8 cellular contexts compared by ENCODE assay signal in the genomic region with DNA sequence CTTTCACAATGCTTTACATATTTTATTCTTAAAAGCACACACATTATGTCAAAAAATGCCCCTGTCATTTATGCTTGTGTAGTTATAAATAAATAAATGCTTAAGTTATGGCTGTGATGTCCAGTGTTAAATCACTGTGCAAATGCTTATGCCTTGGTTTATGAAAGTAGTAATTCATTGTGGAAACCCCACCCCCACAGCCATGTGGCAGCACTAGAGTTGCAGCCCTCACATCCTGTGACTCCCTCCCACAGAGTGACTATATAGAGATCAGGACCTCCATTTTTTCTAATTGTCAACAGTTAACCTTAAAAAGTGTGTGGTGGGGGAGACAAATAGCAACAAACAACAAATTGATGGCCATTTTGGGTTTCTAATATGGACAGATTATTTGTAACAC. TPM values are rescaled to one million over a fixed set of nuclear protein-coding genes. Genes with fewer than 3 reads are reported as not detected.
DNase-seq lines count a peak whose midpoint lies in the region; ATAC-seq and TF ChIP-seq lines count a peak whose summit lies in the region.

No MANE protein-coding gene starts in this region.

- no peaks in the 10 kb centered on the region for H3K9me3 ChIP-seq in PC-9 (ENCODE audit: insufficient read depth, low read depth)

- no peaks in the 10 kb centered on the region for H3K79me2 ChIP-seq in PC-9 (ENCODE audit: low read depth)

- H3K27me3 ChIP-seq in PC-9 (ENCODE audit: insufficient read depth, low read depth), result no peaks in the 10 kb centered on the region

- CTCF ChIA-PET in activated CD8-positive, alpha-beta T cell treated with anti-CD3 and anti-CD28 coated beads, Interleukin-2, amount 10 ng/mL, durations not matched to agents 7 days and 5 days (lab: Charles Lee), result interaction anchor here (1.1 to 1.7 kb wide), 9 partner anchors 12 to 165 kb away, joined by 3 to 36 read pairs (median 7); a partner anchor contains a TSS
- CTCF ChIA-PET in PC-9 (lab: Charles Lee), result no interaction called here

- no peaks in the 10 kb centered on the region for H3K27me3 Mint-ChIP-seq in activated CD8-positive, alpha-beta T cell treated with anti-CD3 and anti-CD28 coated beads, Interleukin-2, amount 10 ng/mL, durations not matched to agents 7 days and 5 days (ENCODE audit: low read depth)
- H3K27me3 Mint-ChIP-seq in natural killer cell (ENCODE audit: low read depth in 2 of 2), result peaks cover 0 to 6% of the 10 kb centered on the region in 2 donors

- H4K20me1 ChIP-seq in PC-9 (ENCODE audit: insufficient read depth), result no peaks in the 10 kb centered on the region

- DNase-seq in COLO668 (lab: John Stamatoyannopoulos, UW; ENCODE audit: unreplicated experiment) (peak; percentile 26), natural killer cell (peak; percentile 47), amniotic stem cell (lab: John Stamatoyannopoulos, UW) (no peak), PC-9 (no peak)
- DNase-seq in Jurkat, Clone E6-1 (ENCODE audit: low read depth, low spot score), result peak; percentile 85
- DNase-seq in activated CD8-positive, alpha-beta T cell treated with anti-CD3 and anti-CD28 coated beads, Interleukin-2, amount 10 ng/mL, durations not matched to agents 7 days and 5 days, result peak; percentile 85

- peaks cover 59% of the 10 kb centered on the region for H3K36me3 Mint-ChIP-seq in activated CD8-positive, alpha-beta T cell treated with anti-CD3 and anti-CD28 coated beads, Interleukin-2, amount 10 ng/mL, durations not matched to agents 7 days and 5 days (ENCODE audit: low read depth)
- H3K36me3 Mint-ChIP-seq in natural killer cell, result no peaks in the 10 kb centered on the region

- no TSS peak for BruUV-seq in PC-9 (replicated peaks; lab: Mats Ljungman, UMichigan)

- H3K4me1 ChIP-seq in PC-9 (replicated peaks; ENCODE audit: insufficient read depth), result no peaks in the 10 kb centered on the region

- peaks cover 71% of the 10 kb centered on the region for H3K4me1 Mint-ChIP-seq in activated CD8-positive, alpha-beta T cell treated with anti-CD3 and anti-CD28 coated beads, Interleukin-2, amount 10 ng/mL, durations not matched to agents 7 days and 5 days (ENCODE audit: low read depth)
- H3K4me1 Mint-ChIP-seq in natural killer cell, result peaks cover 69 to 71% of the 10 kb centered on the region in 2 donors

- H3K4me2 ChIP-seq in PC-9, result no peak overlapping the region

- peak overlapping the region; percentile 97 for H3K27ac Mint-ChIP-seq in activated CD8-positive, alpha-beta T cell treated with anti-CD3 and anti-CD28 coated beads, Interleukin-2, amount 10 ng/mL, durations not matched to agents 7 days and 5 days
- H3K27ac Mint-ChIP-seq in natural killer cell, result peak overlapping the region; percentile 100

- no peaks in the 10 kb centered on the region for H3F3A ChIP-seq in PC-9 (ENCODE audit: insufficient read depth, low read depth)

- no peak overlapping the region for H2AFZ ChIP-seq in PC-9

- TF ChIP-seq CTCF in natural killer cell (IDR thresholded peaks at IDR 0.05), result no peak
- TF ChIP-seq CTCF in PC-9 (conservative IDR thresholded peaks at IDR 0.05), result no peak

- H3K27ac ChIP-seq in PC-9, result no peak overlapping the region

- peak overlapping the region; percentile 93 for H3K4me3 Mint-ChIP-seq in activated CD8-positive, alpha-beta T cell treated with anti-CD3 and anti-CD28 coated beads, Interleukin-2, amount 10 ng/mL, durations not matched to agents 7 days and 5 days
- peak overlapping the region; percentile 98 for H3K4me3 Mint-ChIP-seq in natural killer cell

- intact Hi-C loops in natural killer cell (cut with micrococcal nuclease) (loop anchor here (2.0 kb wide), 1 partner anchor 45 kb away; no protein-coding TSS in a partner anchor), PC-9 (cut with micrococcal nuclease; ENCODE audit: unreplicated experiment) (no loop called here)

- H3K9me2 ChIP-seq in PC-9 (ENCODE audit: insufficient read depth), result no peaks in the 10 kb centered on the region

- POLR2A ChIA-PET in activated CD8-positive, alpha-beta T cell treated with anti-CD3 and anti-CD28 coated beads, Interleukin-2, amount 10 ng/mL, durations not matched to agents 7 days and 5 days (lab: Charles Lee), result interaction anchor here (1.2 to 2.7 kb wide), 4 partner anchors 12 to 26 kb away, joined by 4 to 28 read pairs (median 10); no protein-coding TSS in a partner anchor
- POLR2A ChIA-PET in PC-9 (lab: Charles Lee; ENCODE audit: unreplicated experiment), result no interaction called here

- H3K4me3 ChIP-seq in Jurkat, Clone E6-1 (ENCODE audit: low read length), result peak overlapping the region; percentile 65
- H3K4me3 ChIP-seq in PC-9, result no peak overlapping the region

- ATAC-seq in activated CD8-positive, alpha-beta T cell treated with anti-CD3 and anti-CD28 coated beads, Interleukin-2, amount 10 ng/mL, durations not matched to agents 7 days and 5 days, result peak; percentile 68
- ATAC-seq in natural killer cell (peak; percentile 71 to 78 (median 74)), HG03442 (IDR thresholded peaks at IDR 0.05; ENCODE audit: unreplicated experiment) (no peak), GM21825 (IDR thresholded peaks at IDR 0.05; ENCODE audit: unreplicated experiment) (no peak)

- peaks cover 3% of the 10 kb centered on the region for H3K9me3 Mint-ChIP-seq in activated CD8-positive, alpha-beta T cell treated with anti-CD3 and anti-CD28 coated beads, Interleukin-2, amount 10 ng/mL, durations not matched to agents 7 days and 5 days (ENCODE audit: insufficient read depth)
- H3K9me3 Mint-ChIP-seq in natural killer cell, result no peaks in the 10 kb centered on the region

- H3K36me3 ChIP-seq in PC-9 (ENCODE audit: low read depth), result no peaks in the 10 kb centered on the region

RNA-seq across cellular contexts. Expression of a gene that starts 2.4 kb away (rescaled TPM):
- 35.2 TPM for polyA plus RNA-seq in Jurkat, Clone E6-1 (2012; ENCODE audit: insufficient read depth, insufficient read length)
- 10 to 100 TPM; 93.8 to 94.1 TPM for total RNA-seq in activated CD8-positive, alpha-beta T cell treated with anti-CD3 and anti-CD28 coated beads, Interleukin-2, amount 10 ng/mL, durations not matched to agents 7 days and 5 days
- total RNA-seq in natural killer cell, result 100 to 1,000 TPM; 168 to 227 (median 190) TPM
- 0.31 and 0.85 TPM in 2 replicates for total RNA-seq in PC-9 (2021)

Comparison
In these comparisons a context has a peak if more than half of its experiments do, and no peak if none do; other contexts are left out.
1. DNase-seq: peak in COLO668 (single experiment), Jurkat, Clone E6-1 (single experiment), activated CD8-positive, alpha-beta T cell treated with anti-CD3 and anti-CD28 coated beads, Interleukin-2, amount 10 ng/mL, durations not matched to agents 7 days and 5 days (single experiment) and natural killer cell (single experiment); none in amniotic stem cell (single experiment) and PC-9 (0 of 2).
2. ATAC-seq: peak in activated CD8-positive, alpha-beta T cell treated with anti-CD3 and anti-CD28 coated beads, Interleukin-2, amount 10 ng/mL, durations not matched to agents 7 days and 5 days (single experiment) and natural killer cell (3 of 3); none in HG03442 (single experiment) and GM21825 (single experiment).
3. RNA of a gene that starts 2.4 kb away (total RNA-seq): 168 to 227 TPM in natural killer cell and 93.8 to 94.1 TPM in activated CD8-positive, alpha-beta T cell treated with anti-CD3 and anti-CD28 coated beads, Interleukin-2, amount 10 ng/mL, durations not matched to agents 7 days and 5 days; 0.31 to 0.85 TPM in PC-9; every median in the first group is over 10 times any median in the second.